ENCODE assay signal across 5 cellular contexts in genomic region chr7:66917904-66918303, GRCh38. TPM values are rescaled to one million over a fixed set of nuclear protein-coding genes. Genes with fewer than 3 reads are reported as not detected.
A peak's percentile ranks its signal among the peaks of the same experiment; 100 is the strongest.
DNase-seq lines count a peak whose midpoint lies in the region; ATAC-seq and TF ChIP-seq lines count a peak whose summit lies in the region.
"Not testable (repeated sequence)": the region's sequence is repeated elsewhere in the genome, so short reads cannot be mapped to it uniquely, and the experiment has no call there.

No MANE protein-coding gene starts in this region.

- H3K4me1 ChIP-seq in liver (ENCODE audit: control insufficient read depth in 4 of 4, insufficient read depth in 4 of 4, low read length in 3 of 4), result peaks cover 2 to 24% (median 14%) of the 10 kb centered on the region in 4 donors
- peaks cover 31% of the 10 kb centered on the region for H3K4me1 ChIP-seq in psoas muscle
- H3K4me1 ChIP-seq in skeletal muscle tissue (ENCODE audit: control insufficient read depth in 3 of 3, insufficient read depth in 3 of 3, low read length in 3 of 3), result peaks cover 17 to 25% (median 18%) of the 10 kb centered on the region in 3 donors

- H3K27me3 Mint-ChIP-seq in CD4-positive, alpha-beta T cell; neural crest cell (ENCODE audit: low read depth): not testable (repeated sequence)

- CTCF ChIA-PET in CD4-positive, alpha-beta T cell (lab: Charles Lee), result not testable (repeated sequence)

- TF ChIP-seq CTCF in CD4-positive, alpha-beta T cell (IDR thresholded peaks at IDR 0.05); liver (IDR thresholded peaks at IDR 0.05; ENCODE audit: low read depth, low read length, missing input control); neural crest cell (conservative IDR thresholded peaks at IDR 0.05); psoas muscle (IDR thresholded peaks at IDR 0.05): not testable (repeated sequence)

- intact Hi-C loops in CD4-positive, alpha-beta T cell (cut with DNase I, micrococcal nuclease), result loop anchor here in 1 of 2 experiments (2.0 to 5.0 kb wide), 4 partner anchors 73 to 936 kb away; partner anchors contain the start of genes GUSB, KCTD7 and RABGEF1
- intact Hi-C loops in psoas muscle (cut with DNase I), result not testable (repeated sequence)

- not testable (repeated sequence) for H3K9me3 ChIP-seq in CD4-positive, alpha-beta T cell (ENCODE audit: control insufficient read depth, low read length); liver (ENCODE audit: control insufficient read depth in 4 of 4, low read length in 3 of 4); psoas muscle; skeletal muscle tissue (ENCODE audit: control insufficient read depth in 3 of 3, low read length in 3 of 3)

- not testable (repeated sequence) for H3K36me3 ChIP-seq in liver (ENCODE audit: control insufficient read depth in 4 of 4, insufficient read depth in 3 of 4, low read depth in 1 of 4, low read length in 3 of 4); psoas muscle (ENCODE audit: insufficient read depth in 1 of 2, low read depth in 1 of 2); skeletal muscle tissue (ENCODE audit: control insufficient read depth in 3 of 3, insufficient read depth in 3 of 3, low read length in 3 of 3)

- H3K4me3 Mint-ChIP-seq in CD4-positive, alpha-beta T cell, result peak overlapping the region; percentile 20
- H3K4me3 Mint-ChIP-seq in neural crest cell, result peak overlapping the region; percentile 27

- H3K4me1 Mint-ChIP-seq in CD4-positive, alpha-beta T cell (ENCODE audit: low read depth), result peaks cover 20% of the 10 kb centered on the region
- H3K4me1 Mint-ChIP-seq in neural crest cell, result peaks cover 19% of the 10 kb centered on the region

- H3K4me3 ChIP-seq in liver (ENCODE audit: low read depth in 1 of 3, low read length in 3 of 3); psoas muscle; skeletal muscle tissue (ENCODE audit: low read length in 3 of 3): not testable (repeated sequence)

- not testable (repeated sequence) for H3K27me3 ChIP-seq in CD4-positive, alpha-beta T cell (ENCODE audit: control insufficient read depth, insufficient read depth, low read length); liver (ENCODE audit: control insufficient read depth in 4 of 4, insufficient read depth in 4 of 4, low read length in 3 of 4); psoas muscle (ENCODE audit: insufficient read depth in 3 of 3, low read length in 2 of 3); skeletal muscle tissue (ENCODE audit: control insufficient read depth in 3 of 3, insufficient read depth in 3 of 3, low read length in 3 of 3)

- DNase-seq in CD4-positive, alpha-beta T cell; neural crest cell (ENCODE audit: low read depth, low spot score); psoas muscle: not testable (repeated sequence)

- H3K27ac ChIP-seq in CD4-positive, alpha-beta T cell (ENCODE audit: low read depth, low read length); liver (ENCODE audit: low read depth in 1 of 2, low read length in 2 of 2): not testable (repeated sequence)
- H3K27ac ChIP-seq in psoas muscle, result peak overlapping the region; percentile 55
- H3K27ac ChIP-seq in skeletal muscle tissue (ENCODE audit: low read depth, low read length), result peak overlapping the region; percentile 0

- not testable (repeated sequence) for H3K27ac Mint-ChIP-seq in CD4-positive, alpha-beta T cell; neural crest cell (ENCODE audit: unreplicated experiment)

- not testable (repeated sequence) for H3K9ac ChIP-seq in liver (ENCODE audit: low read depth in 1 of 2, low read length in 2 of 2)
- H3K9ac ChIP-seq in skeletal muscle tissue (ENCODE audit: low read depth in 1 of 3, low read length in 3 of 3), result peak overlapping the region in 1 of 3 donors; percentile 33

- not testable (repeated sequence) for TF ChIP-seq RAD21 in liver (IDR thresholded peaks at IDR 0.05)

- peaks cover 16% of the 10 kb centered on the region for H3K36me3 Mint-ChIP-seq in CD4-positive, alpha-beta T cell (ENCODE audit: low read depth)
- not testable (repeated sequence) for H3K36me3 Mint-ChIP-seq in neural crest cell (ENCODE audit: low read depth)

- POLR2A ChIA-PET in CD4-positive, alpha-beta T cell (lab: Charles Lee), result not testable (repeated sequence)

- ATAC-seq in CD4-positive, alpha-beta T cell (ENCODE audit: poor library complexity); psoas muscle: not testable (repeated sequence)

- H3K9me3 Mint-ChIP-seq in CD4-positive, alpha-beta T cell; neural crest cell: not testable (repeated sequence)

- 38% methylated on average over 7 of the region's 7 CpGs for WGBS in liver
- 67 to 70% (median 68%) methylated on average over 7 of the region's 7 CpGs for WGBS in psoas muscle, 3 donors

TF ChIP-seq in liver, 16 proteins besides CTCF, POLR2A, EP300 and RAD21:
- TF ChIP-seq HNF4A (conservative IDR thresholded peaks at IDR 0.05), result peak; percentile 24 to 35
- TF ChIP-seq SP1 (IDR thresholded peaks at IDR 0.05), result peak; percentile 8
- peak; percentile 9 to 34 for TF ChIP-seq RXRA (IDR thresholded peaks at IDR 0.05)

RNA-seq across cellular contexts. Expression of gene TMEM248, which starts 3.1 kb away (rescaled TPM):
- 10 to 100 TPM; 64.7 to 67.4 TPM for total RNA-seq in CD4-positive, alpha-beta T cell
- total RNA-seq in liver (10 to 100 TPM; 42.4 to 45.6 TPM), neural crest cell (69.7 and 72.2 TPM in 2 replicates), psoas muscle (10 to 100 TPM; 33.9 to 38.6 (median 37.0) TPM), skeletal muscle tissue (39.7 TPM)
- polyA plus RNA-seq in liver (10 to 100 TPM; 31.4 to 40.9 TPM), psoas muscle (10 to 100 TPM; 16.0 to 33.4 (median 30.6) TPM)
